Comparison of ENCODE assay signal across 15 cellular contexts in genomic region chr7:28142650-28143049, GRCh38. TPM values are rescaled to one million over a fixed set of nuclear protein-coding genes. Genes with fewer than 3 reads are reported as not detected.
DNase-seq lines count a peak whose midpoint lies in the region; ATAC-seq and TF ChIP-seq lines count a peak whose summit lies in the region.
"Had no signal": no experiment of that assay in that cellular context is flagged by ENCODE, and none has a peak within 500 bp of the region (broad histone marks: within the 10 kb centered on the region; RNA-seq: fewer than 3 reads in every experiment).

No MANE protein-coding gene starts in this region.

- H3K9me3 Mint-ChIP-seq in endodermal cell (no peaks in the 10 kb centered on the region), type B pancreatic cell (no peaks in the 10 kb centered on the region)
- no peaks in the 10 kb centered on the region for H3K9me3 Mint-ChIP-seq in stimulated activated memory B cell treated with anti-CD40 and anti-IgM and Interleukin-4, amounts not matched to agents 10 μg/mL and 1 μg/mL and 100 μg/mL, for 72 hours
- H3K9me3 Mint-ChIP-seq: CD4-positive, alpha-beta T cell had no signal

- H3K9me3 ChIP-seq in endodermal cell (ENCODE audit: control insufficient read depth, low read length) = no peaks in the 10 kb centered on the region
- no peaks in the 10 kb centered on the region for H3K9me3 ChIP-seq in transverse colon

- TF ChIP-seq POLR2A in transverse colon (IDR thresholded peaks at IDR 0.05) = no peak

- in situ Hi-C loops in transverse colon (cut with MboI; ENCODE audit: low pct_ligation_motif_present in 1 of 4, low pct_unique_long_range_greater_than_20kb in 1 of 4, low sequenced_read_pairs in 3 of 4) = no loop called here

- H3K9ac ChIP-seq in endodermal cell (ENCODE audit: extremely low read depth, low read length, poor library complexity, severe bottlenecking) = no peak overlapping the region
- H3K9ac ChIP-seq: KMS-11 had no signal

- ATAC-seq in stimulated activated memory B cell treated with anti-CD40 and anti-IgM and Interleukin-4, amounts not matched to agents 10 μg/mL and 1 μg/mL and 100 μg/mL, for 72 hours = no peak
- no peak for ATAC-seq in HG03460 (IDR thresholded peaks at IDR 0.05; ENCODE audit: unreplicated experiment)

- H3K36me3 Mint-ChIP-seq in endodermal cell (ENCODE audit: low read depth) (peaks cover 6% of the 10 kb centered on the region), type B pancreatic cell (no peaks in the 10 kb centered on the region)
- H3K36me3 Mint-ChIP-seq in stimulated activated memory B cell treated with anti-CD40 and anti-IgM and Interleukin-4, amounts not matched to agents 10 μg/mL and 1 μg/mL and 100 μg/mL, for 72 hours = peaks cover 22% of the 10 kb centered on the region

- H3K27me3 Mint-ChIP-seq in endodermal cell (ENCODE audit: insufficient read depth) (no peaks in the 10 kb centered on the region), type B pancreatic cell (peaks cover 3% of the 10 kb centered on the region)
- no peaks in the 10 kb centered on the region for H3K27me3 Mint-ChIP-seq in stimulated activated memory B cell treated with anti-CD40 and anti-IgM and Interleukin-4, amounts not matched to agents 10 μg/mL and 1 μg/mL and 100 μg/mL, for 72 hours
- H3K27me3 Mint-ChIP-seq: CD4-positive, alpha-beta T cell had no signal

- no peak overlapping the region for H3K4me3 Mint-ChIP-seq in endodermal cell
- no peak overlapping the region for H3K4me3 Mint-ChIP-seq in stimulated activated memory B cell treated with anti-CD40 and anti-IgM and Interleukin-4, amounts not matched to agents 10 μg/mL and 1 μg/mL and 100 μg/mL, for 72 hours
- no peak overlapping the region for H3K4me3 Mint-ChIP-seq in type B pancreatic cell
- H3K4me3 Mint-ChIP-seq: CD4-positive, alpha-beta T cell had no signal

- DNase-seq in GM12864 (ENCODE audit: low read depth) (no peak), NAMALWA (ENCODE audit: low spot score) (peak; percentile 27), endodermal cell (peak; percentile 55), nucleus accumbens (lab: John Stamatoyannopoulos, UW) (peak in 41 of 56 donors; percentile 2 to 76 (median 33)), transverse colon (no peak), type B pancreatic cell (ENCODE audit: extremely low spot score, unreplicated experiment) (no peak)
- DNase-seq: activated CD4-positive, alpha-beta T cell treated with anti-CD3 and anti-CD28 coated beads, Interleukin-2, amount 50 U/mL, for 4 hours; CD4-positive, alpha-beta T cell; NCI-H2081 treated with DMSO at 0.1 percent for 48 hours; NK-92 treated with Interleukin-12 subunit alpha and Interleukin-12 subunit beta, amount 100 ng/mL, for 24 hours; stimulated activated CD4-positive, alpha-beta T cell treated with anti-CD3 and anti-CD28 coated beads, Interleukin-4, amount 100 ng/mL, for 4 hours had no signal

- WGBS in endodermal cell (ENCODE audit: insufficient coverage in 1 of 2, insufficient read length in 1 of 2), 2 experiments = 73 to 99% methylated on average over 2 to 3 of the region's 3 CpGs
- 84 to 100% methylated on average over 1 to 3 of the region's 3 CpGs for WGBS in transverse colon (ENCODE audit: low coverage in 1 of 2), 2 donors

- H3K27ac Mint-ChIP-seq in endodermal cell = no peak overlapping the region
- no peak overlapping the region for H3K27ac Mint-ChIP-seq in stimulated activated memory B cell treated with anti-CD40 and anti-IgM and Interleukin-4, amounts not matched to agents 10 μg/mL and 1 μg/mL and 100 μg/mL, for 72 hours
- no peak overlapping the region for H3K27ac Mint-ChIP-seq in type B pancreatic cell
- H3K27ac Mint-ChIP-seq: CD4-positive, alpha-beta T cell had no signal

- no peaks in the 10 kb centered on the region for H3K36me3 ChIP-seq in endodermal cell (ENCODE audit: control insufficient read depth, insufficient read depth, low read length)
- no peaks in the 10 kb centered on the region for H3K36me3 ChIP-seq in transverse colon

- no peak for TF ChIP-seq EP300 in transverse colon (IDR thresholded peaks at IDR 0.05; ENCODE audit: low read depth)

- H3K4me1 ChIP-seq in endodermal cell (ENCODE audit: control insufficient read depth, insufficient read depth, low read length) (peaks cover 8% of the 10 kb centered on the region), transverse colon (peaks cover 0 to 10% (median 0%) of the 10 kb centered on the region in 4 donors)

- peaks cover 41% of the 10 kb centered on the region for H3K4me1 Mint-ChIP-seq in endodermal cell
- H3K4me1 Mint-ChIP-seq in stimulated activated memory B cell treated with anti-CD40 and anti-IgM and Interleukin-4, amounts not matched to agents 10 μg/mL and 1 μg/mL and 100 μg/mL, for 72 hours = peaks cover 27% of the 10 kb centered on the region
- H3K4me1 Mint-ChIP-seq in type B pancreatic cell (ENCODE audit: unreplicated experiment) = peaks cover 5% of the 10 kb centered on the region

- TF ChIP-seq CTCF in GM12864 (IDR thresholded peaks at IDR 0.05; ENCODE audit: low read depth, low read length, missing control alignments) (peak; percentile 18), endodermal cell (conservative IDR thresholded peaks at IDR 0.05) (peak; percentile 59), transverse colon (IDR thresholded peaks at IDR 0.05) (no peak), type B pancreatic cell (conservative IDR thresholded peaks at IDR 0.05) (no peak)

- H3K27ac ChIP-seq in endodermal cell (ENCODE audit: low read depth, low read length) (no peak overlapping the region), transverse colon (no peak overlapping the region)
- H3K27ac ChIP-seq: epithelial cell of prostate, KMS-11 had no signal

- intact Hi-C loops in transverse colon (cut with DNase I; ENCODE audit: low total_unique reads) = no loop called here

- H3K4me3 ChIP-seq in GM12864 (ENCODE audit: low read depth, low read length) = no peak overlapping the region
- no peak overlapping the region for H3K4me3 ChIP-seq in endodermal cell (ENCODE audit: low read length)
- no peak overlapping the region for H3K4me3 ChIP-seq in transverse colon

- H3K27me3 ChIP-seq in endodermal cell (ENCODE audit: control insufficient read depth, insufficient read depth, low read length, poor library complexity, severe bottlenecking) (no peaks in the 10 kb centered on the region), transverse colon (no peaks in the 10 kb centered on the region)

RNA-seq across cellular contexts. Expression of gene JAZF1, which starts 37.9 kb away (rescaled TPM):
- 10 to 100 TPM; 18.3 to 33.6 TPM for total RNA-seq in endodermal cell
- polyA plus RNA-seq in endodermal cell (2013, experiment 1 of 2) = 12.5 TPM
- polyA plus RNA-seq in endodermal cell (2013, experiment 2 of 2) = 11.2 TPM
- 10 to 100 TPM; 11.0 to 12.2 (median 11.5) TPM for total RNA-seq in transverse colon
- 3.9 and 4.9 TPM in 2 replicates for total RNA-seq in type B pancreatic cell (ENCODE audit: low replicate concordance)

Comparison
In these comparisons a context has a peak if more than half of its experiments do, and no peak if none do; other contexts are left out.
1. DNase-seq: peak in NAMALWA (single experiment), endodermal cell (single experiment) and nucleus accumbens (41 of 56); none in GM12864 (single experiment), transverse colon (single experiment) and type B pancreatic cell (single experiment).
2. CTCF ChIP-seq: peak in GM12864 (single experiment) and endodermal cell (single experiment); none in transverse colon (0 of 5) and type B pancreatic cell (single experiment).